ENCODE assay signal across 24 cellular contexts in the genomic region with DNA sequence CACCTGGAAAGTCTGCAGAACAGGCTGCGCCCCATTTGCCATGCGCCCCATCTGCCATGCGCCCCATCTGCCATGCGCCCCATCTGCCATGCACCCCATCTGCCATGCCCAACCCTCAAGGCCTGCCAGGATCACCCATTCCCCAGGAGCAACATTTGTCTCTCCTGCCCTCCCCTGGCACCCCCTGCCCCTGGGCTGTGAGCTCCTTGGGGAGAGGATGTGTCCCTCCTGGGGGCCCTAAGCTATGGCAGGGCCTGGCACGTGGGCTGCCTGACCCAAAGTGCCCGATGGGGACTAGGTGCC.
"Had no signal": no experiment of that assay in that cellular context is flagged by ENCODE, and none has a peak within 500 bp of the region (broad histone marks: within the 10 kb centered on the region; RNA-seq: fewer than 3 reads in every experiment).

No MANE protein-coding gene starts in this region.

- H3K4me3 Mint-ChIP-seq: central memory CD8-positive, alpha-beta T cell; mesothelial cell of epicardium; naive B cell; nephron progenitor cell; type B pancreatic cell had no signal

- H3K27ac Mint-ChIP-seq: mesothelial cell of epicardium, naive B cell, nephron progenitor cell, type B pancreatic cell had no signal

- DNase-seq: dermis blood vessel endothelial cell; effector memory CD4-positive, alpha-beta T cell; foreskin keratinocyte; kidney glomerular epithelial cell; mesenchymal stem cell; naive B cell; nephron progenitor cell; nucleus accumbens; stimulated activated CD4-positive, alpha-beta T cell treated with anti-CD3 and anti-CD28 coated beads, Interleukin-12 subunit alpha, Interleukin-12 subunit beta, amount 100 ng/mL, for 4 hours; stimulated activated CD4-positive, alpha-beta T cell treated with anti-CD3 and anti-CD28 coated beads, Interleukin-1b, Interleukin-23, amount 100 ng/mL, for 48 hours; stimulated activated CD4-positive, alpha-beta T cell treated with anti-CD3 and anti-CD28 coated beads, Interleukin-4, amount 100 ng/mL, for 1 hour; stimulated activated CD8-positive, alpha-beta memory T cell treated with anti-CD3 and anti-CD28 coated beads, Interleukin-4, amount 100 ng/mL, for 48 hours; stimulated activated naive CD4-positive, alpha-beta T cell; substantia nigra; testis; tibial artery had no signal

- H3K4me1 Mint-ChIP-seq: mesothelial cell of epicardium had no signal

- H3K9me3 Mint-ChIP-seq: central memory CD8-positive, alpha-beta T cell; mesothelial cell of epicardium; nephron progenitor cell; type B pancreatic cell had no signal

- ATAC-seq: foreskin keratinocyte, gastroesophageal sphincter, heart left ventricle, mucosa of descending colon, psoas muscle, right cardiac atrium had no signal
